8 cellular contexts compared by ENCODE assay signal in genomic region chr1:226702957-226703831, GRCh38. TPM values are rescaled to one million over a fixed set of nuclear protein-coding genes. Genes with fewer than 3 reads are reported as not detected.
A peak's percentile ranks its signal among the peaks of the same experiment; 100 is the strongest.
DNase-seq lines count a peak whose midpoint lies in the region; ATAC-seq and TF ChIP-seq lines count a peak whose summit lies in the region.

No MANE protein-coding gene starts in this region.

- peaks cover 83 to 92% (median 84%) of the 10 kb centered on the region in 3 donors for H3K4me1 Mint-ChIP-seq in T-cell

- H3K27ac Mint-ChIP-seq in T-cell = peak overlapping the region; percentile 89 to 93

- no peaks in the 10 kb centered on the region for H3K36me3 ChIP-seq in KOPT-K1 (ENCODE audit: insufficient read depth, low read length)
- H3K36me3 ChIP-seq in adrenal gland (replicated peaks in 1 of 2) = no peaks in the 10 kb centered on the region
- no peaks in the 10 kb centered on the region for H3K36me3 ChIP-seq in right atrium auricular region
- no peaks in the 10 kb centered on the region for H3K36me3 ChIP-seq in prostate gland
- no peaks in the 10 kb centered on the region for H3K36me3 ChIP-seq in uterus

- intact Hi-C loops in adrenal gland (cut with DNase I) = no loop called here
- intact Hi-C loops in prostate gland (cut with DNase I) = loop anchor here (2.0 to 10.0 kb wide), 4 partner anchors 26 to 122 kb away; partner anchors contain the start of gene ITPKB
- intact Hi-C loops in uterus (cut with DNase I; ENCODE audit: low total_unique reads) = no loop called here

- peaks cover 26% of the 10 kb centered on the region for H3K36me3 Mint-ChIP-seq in T-cell

- H3K4me1 ChIP-seq in adrenal gland (replicated peaks in 1 of 2) (peaks cover 7 to 23% of the 10 kb centered on the region in 2 donors), right atrium auricular region (peaks cover 0 to 32% of the 10 kb centered on the region in 2 donors), prostate gland (replicated peaks) (peaks cover 36% of the 10 kb centered on the region), uterus (peaks cover 4 to 11% of the 10 kb centered on the region in 2 donors)

- TF ChIP-seq CTCF in adrenal gland (IDR thresholded peaks at IDR 0.05) = no peak
- TF ChIP-seq CTCF in right atrium auricular region (IDR thresholded peaks at IDR 0.05) = no peak
- TF ChIP-seq CTCF in prostate gland (IDR thresholded peaks at IDR 0.05) = peak in 1 of 4 experiments; percentile 10
- peak in 1 of 4 experiments; percentile 26 for TF ChIP-seq CTCF in uterus (IDR thresholded peaks at IDR 0.05)

- POLR2A ChIA-PET in T-cell (lab: Charles Lee) = interaction anchor here (0.6 to 1.0 kb wide), 4 partner anchors 13 to 40 kb away, joined by 3 to 9 read pairs (median 4); partner anchors contain the start of gene ITPKB (in 1 of the 2)

- peak overlapping the region in 3 of 4 donors; percentile 27 to 86 (median 69) for H3K4me3 ChIP-seq in adrenal gland
- H3K4me3 ChIP-seq in right atrium auricular region = peak overlapping the region; percentile 66
- peak overlapping the region; percentile 53 to 63 for H3K4me3 ChIP-seq in prostate gland
- H3K4me3 ChIP-seq in uterus = peak overlapping the region; percentile 67 to 75

- WGBS in adrenal gland, 4 donors = 0 to 1% (median 0%) methylated on average over 16 to 62 of the region's 62 CpGs
- WGBS in prostate gland = under 1% methylated on average over 51 of the region's 62 CpGs

- H3K4me3 Mint-ChIP-seq in T-cell = peak overlapping the region; percentile 76 to 84 (median 76)

- H3K9me3 Mint-ChIP-seq in T-cell = no peaks in the 10 kb centered on the region

- peak; percentile 80 for DNase-seq in Daoy (ENCODE audit: low read depth)
- peak; percentile 66 to 89 (median 82) for DNase-seq in T-cell
- DNase-seq in adrenal gland = peak; percentile 64 to 80 (median 73)
- DNase-seq in right atrium auricular region (ENCODE audit: low spot score) = peak; percentile 74
- DNase-seq in prostate gland (ENCODE audit: low spot score) = peak; percentile 85
- DNase-seq in uterus = peak; percentile 68 to 78

- peak; percentile 87 for ATAC-seq in GM21723 (IDR thresholded peaks at IDR 0.05; ENCODE audit: unreplicated experiment)
- ATAC-seq in T-cell (replicated peaks in 1 of 4) = peak; percentile 79 to 94 (median 90)

- TF ChIP-seq POLR2A in adrenal gland (IDR thresholded peaks at IDR 0.05) = peak; percentile 68 to 79
- peak; percentile 82 for TF ChIP-seq POLR2A in prostate gland (IDR thresholded peaks at IDR 0.05)
- TF ChIP-seq POLR2A in uterus (IDR thresholded peaks at IDR 0.05) = peak; percentile 79 to 91

- CTCF ChIA-PET in T-cell (lab: Charles Lee) = interaction anchor here in 1 of 2 donors (0.9 to 2.6 kb wide), 5 partner anchors 9 to 125 kb away, joined by 3 to 13 read pairs (median 5); no protein-coding TSS in a partner anchor

- H3K27ac ChIP-seq in KOPT-K1 (ENCODE audit: low read depth, low read length, poor library complexity, severe bottlenecking) = peak overlapping the region; percentile 83
- H3K27ac ChIP-seq in adrenal gland = peak overlapping the region in 4 of 5 donors; percentile 91 to 98 (median 94)
- peak overlapping the region; percentile 96 to 98 for H3K27ac ChIP-seq in right atrium auricular region
- H3K27ac ChIP-seq in prostate gland = peak overlapping the region; percentile 97 to 99
- peak overlapping the region; percentile 98 to 99 for H3K27ac ChIP-seq in uterus

- H3K27me3 ChIP-seq in adrenal gland (no peaks in the 10 kb centered on the region), right atrium auricular region (no peaks in the 10 kb centered on the region), prostate gland (replicated peaks; ENCODE audit: insufficient read depth) (no peaks in the 10 kb centered on the region), uterus (no peaks in the 10 kb centered on the region)

- H3K9me3 ChIP-seq in KOPT-K1 (ENCODE audit: insufficient read depth, low read length, poor library complexity, severe bottlenecking) (no peaks in the 10 kb centered on the region), adrenal gland (replicated peaks in 1 of 3) (no peaks in the 10 kb centered on the region), right atrium auricular region (no peaks in the 10 kb centered on the region), prostate gland (no peaks in the 10 kb centered on the region), uterus (no peaks in the 10 kb centered on the region)

- H3K27me3 Mint-ChIP-seq in T-cell = no peaks in the 10 kb centered on the region

RNA-seq across cellular contexts. Expression of gene ITPKB, which starts 35.9 kb away (rescaled TPM):
- 2.3 and 5.4 TPM in 2 replicates for total RNA-seq in Daoy (2014; rRNA removed; shearing (Covaris generic))
- total RNA-seq in T-cell (100 to 1,000 TPM; 153 to 351 (median 179) TPM), adrenal gland (10 to 100 TPM in 7 of 8 donors, 1 to 10 TPM in 1; 8.3 to 22.7 (median 14.6) TPM), right atrium auricular region (10 to 100 TPM; 10.8 to 11.0 TPM), prostate gland (10 to 100 TPM; 47.5 to 49.2 TPM), uterus (100 to 1,000 TPM in 1 of 4 donors, 10 to 100 TPM in 3; 29.7 to 117 (median 44.9) TPM)
- polyA plus RNA-seq in adrenal gland = 1 to 10 TPM; 3.0 to 8.3 (median 3.6) TPM

Comparison
In these comparisons a context has a peak if more than half of its experiments do, and no peak if none do; other contexts are left out.
1. Peak in every context shown above with its lines: DNase-seq, ATAC-seq, H3K4me3 ChIP-seq and H3K27ac ChIP-seq.